ENCODE assay signal across 9 cellular contexts in the genomic region with DNA sequence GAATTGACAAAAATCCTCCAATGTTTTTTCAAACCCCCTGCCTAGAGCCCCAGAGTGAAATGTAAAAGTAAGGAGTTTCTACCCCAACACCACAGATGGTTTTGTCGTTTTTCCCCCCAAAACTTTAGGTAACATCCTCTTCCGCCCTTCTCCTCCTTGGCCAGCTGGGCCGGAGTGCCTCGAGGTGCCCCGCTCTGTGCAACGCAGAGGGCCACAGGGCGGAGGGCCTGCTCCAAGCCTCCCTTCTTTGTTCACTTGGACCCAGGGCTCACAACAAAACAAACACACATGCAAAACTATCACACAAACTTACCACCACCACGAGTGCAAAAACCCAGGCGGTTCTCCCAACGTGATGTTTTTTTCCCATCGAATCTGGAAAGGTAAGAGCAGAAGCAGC. TPM values are rescaled to one million over a fixed set of nuclear protein-coding genes. Genes with fewer than 3 reads are reported as not detected.
DNase-seq lines count a peak whose midpoint lies in the region; ATAC-seq and TF ChIP-seq lines count a peak whose summit lies in the region.
"Had no signal": no experiment of that assay in that cellular context is flagged by ENCODE, and none has a peak within 500 bp of the region (broad histone marks: within the 10 kb centered on the region; RNA-seq: fewer than 3 reads in every experiment).

No MANE protein-coding gene starts in this region.

- TF ChIP-seq CTCF in astrocyte of the cerebellum (IDR thresholded peaks at IDR 0.05; ENCODE audit: low read depth, low read length, missing control alignments) (no peak), tibial artery (IDR thresholded peaks at IDR 0.05) (no peak)

- DNase-seq in activated T-cell treated with anti-CD3 and anti-CD28 coated beads, Interleukin-2, amount 50 U/mL, for 4 hours, result no peak
- DNase-seq in activated T-cell treated with anti-CD3 and anti-CD28 coated beads, Interleukin-2, amount 50 U/mL, for 1 hour, result no peak
- DNase-seq in astrocyte of the cerebellum (ENCODE audit: low read depth), result no peak
- DNase-seq in memory B cell (ENCODE audit: low spot score in 2 of 2), result no peak
- DNase-seq in tibial artery, result no peak
- DNase-seq in SIG-M5 (lab: John Stamatoyannopoulos, UW), result no peak
- no peak for DNase-seq in cortex of kidney (lab: John Stamatoyannopoulos, UW)
- DNase-seq: activated CD4-positive, alpha-beta T cell treated with anti-CD3 and anti-CD28 coated beads, Interleukin-2, amount 50 U/mL, for 1 hour had no signal

- peak overlapping the region; percentile 69 for H3K4me3 ChIP-seq in astrocyte of the cerebellum (ENCODE audit: low read depth, low read length)
- H3K4me3 ChIP-seq in tibial artery, result peak overlapping the region; percentile 83 to 84

- no peaks in the 10 kb centered on the region for H3K27me3 Mint-ChIP-seq in activated T-cell treated with anti-CD3 and anti-CD28 coated beads, Interleukin-2, amount 50 U/mL, for 4 hours (ENCODE audit: low read depth)
- H3K27me3 Mint-ChIP-seq in memory B cell, result no peaks in the 10 kb centered on the region

- no peak for ATAC-seq in activated T-cell treated with anti-CD3 and anti-CD28 coated beads, Interleukin-2, amount 50 U/mL, for 4 hours
- ATAC-seq in memory B cell (ENCODE audit: low read depth) (no peak), GM21529 (IDR thresholded peaks at IDR 0.05; ENCODE audit: unreplicated experiment) (no peak)

- no peaks in the 10 kb centered on the region for H3K9me3 Mint-ChIP-seq in activated T-cell treated with anti-CD3 and anti-CD28 coated beads, Interleukin-2, amount 50 U/mL, for 4 hours
- no peaks in the 10 kb centered on the region for H3K9me3 Mint-ChIP-seq in memory B cell

- peaks cover 33% of the 10 kb centered on the region for H3K36me3 Mint-ChIP-seq in activated T-cell treated with anti-CD3 and anti-CD28 coated beads, Interleukin-2, amount 50 U/mL, for 4 hours (ENCODE audit: insufficient read depth)
- H3K36me3 Mint-ChIP-seq in memory B cell, result peaks cover 27% of the 10 kb centered on the region

- in situ Hi-C loops in astrocyte of the cerebellum (cut with HindIII; ENCODE audit: low sequenced_read_pairs), result no loop called here

- H3K27ac ChIP-seq in tibial artery, result peak overlapping the region; percentile 82 to 89

- no peaks in the 10 kb centered on the region for H3K27me3 ChIP-seq in tibial artery

- intact Hi-C loops in tibial artery (cut with DNase I; ENCODE audit: low total_unique reads), result loop anchor here (5.0 kb wide), 1 partner anchor 142 kb away; no protein-coding TSS in a partner anchor

- H3K4me1 ChIP-seq in tibial artery, result peaks cover 0 to 56% (median 36%) of the 10 kb centered on the region in 4 donors

- H3K4me1 Mint-ChIP-seq in activated T-cell treated with anti-CD3 and anti-CD28 coated beads, Interleukin-2, amount 50 U/mL, for 4 hours (ENCODE audit: low read depth), result peaks cover 69% of the 10 kb centered on the region
- peaks cover 33% of the 10 kb centered on the region for H3K4me1 Mint-ChIP-seq in memory B cell

- H3K9me3 ChIP-seq in tibial artery, result no peaks in the 10 kb centered on the region

- H3K4me3 Mint-ChIP-seq in activated T-cell treated with anti-CD3 and anti-CD28 coated beads, Interleukin-2, amount 50 U/mL, for 4 hours, result peak overlapping the region; percentile 80
- H3K4me3 Mint-ChIP-seq in memory B cell, result peak overlapping the region; percentile 80

- no peak overlapping the region for H3K27ac Mint-ChIP-seq in memory B cell

- H3K36me3 ChIP-seq in tibial artery, result peaks cover 29 to 35% (median 33%) of the 10 kb centered on the region in 3 donors

RNA-seq across cellular contexts. Expression of a gene that starts 1.9 kb away (rescaled TPM):
- total RNA-seq in activated T-cell treated with anti-CD3 and anti-CD28 coated beads, Interleukin-2, amount 50 U/mL, for 4 hours, result 10 to 100 TPM; 36.2 to 39.1 (median 37.5) TPM
